ENCODE assay signal across 14 cellular contexts in genomic region chr5:32465076-32465475, GRCh38.
"Had no signal": no experiment of that assay in that cellular context is flagged by ENCODE, and none has a peak within 500 bp of the region (broad histone marks: within the 10 kb centered on the region; RNA-seq: fewer than 3 reads in every experiment).

No MANE protein-coding gene starts in this region.

- H3K4me2 ChIP-seq: hepatocyte, neural progenitor cell had no signal

- H3K4me1 ChIP-seq: adrenal gland, colonic mucosa, neural progenitor cell, pancreas, stomach had no signal

- H3K36me3 Mint-ChIP-seq: neural progenitor cell had no signal

- DNase-seq: activated CD4-positive, alpha-beta T cell treated with anti-CD3 and anti-CD28 coated beads, Interleukin-2, amount 50 U/mL, for 1 hour; activated CD4-positive, CD25-positive, alpha-beta regulatory T cell; activated naive CD4-positive, alpha-beta T cell treated with anti-CD3 and anti-CD28 coated beads, Interleukin-2, amount 50 U/mL, for 16 hours; adrenal gland; caudate nucleus; colonic mucosa; effector CD4-positive, alpha-beta T cell; kidney glomerular epithelial cell; midbrain; pancreas; stomach had no signal

- H3K9ac ChIP-seq: neural progenitor cell had no signal

- H3K79me2 ChIP-seq: hepatocyte had no signal

- H3K27ac ChIP-seq: adrenal gland, colonic mucosa, hepatocyte, neural progenitor cell, pancreas, stomach, thoracic aorta had no signal

- H3K27me3 ChIP-seq: adrenal gland, colonic mucosa, hepatocyte, neural progenitor cell, stomach had no signal

- H3K4me3 ChIP-seq: adrenal gland, colonic mucosa, hepatocyte, neural progenitor cell, pancreas, stomach, thoracic aorta had no signal

- H2AFZ ChIP-seq: hepatocyte, neural progenitor cell had no signal

- H3K36me3 ChIP-seq: adrenal gland, colonic mucosa, neural progenitor cell, pancreas, stomach, thoracic aorta had no signal

- H3K9me3 ChIP-seq: adrenal gland, colonic mucosa, pancreas, stomach, thoracic aorta had no signal

- FAIRE-seq: pancreas had no signal

- H3K4me3 Mint-ChIP-seq: neural progenitor cell had no signal

- H3K27ac Mint-ChIP-seq: neural progenitor cell had no signal

- H3K4me1 Mint-ChIP-seq: neural progenitor cell had no signal
